1 cellular context compared by ENCODE assay signal in the genomic region with DNA sequence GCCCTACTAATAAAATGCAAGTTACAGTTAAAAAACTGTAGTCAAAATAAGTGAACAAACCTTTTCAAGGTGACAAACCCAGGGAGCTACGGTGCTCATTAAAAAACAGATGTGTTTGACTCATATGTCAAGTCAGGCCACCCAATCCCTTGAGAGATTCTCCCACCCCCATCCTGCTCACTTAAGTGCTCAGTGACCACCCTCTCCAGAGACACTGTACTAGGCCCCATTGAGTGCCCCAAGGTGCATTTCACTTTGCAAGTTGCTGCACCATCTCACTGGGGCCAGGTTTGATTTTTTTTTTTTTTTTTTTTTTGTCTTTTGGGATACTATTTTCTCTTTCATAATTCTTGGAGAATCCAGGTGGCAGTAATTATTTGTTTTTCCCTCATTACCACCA.
TF ChIP-seq lines count a peak whose summit lies in the region.

No MANE protein-coding gene starts in this region.

TF ChIP-seq in A549, 52 proteins besides CTCF, POLR2A, EP300 and RAD21 (continued from another document):
- no peak for TF ChIP-seq RCOR1 (IDR thresholded peaks at IDR 0.05; ENCODE audit: low read depth, low read length)
- no peak for TF ChIP-seq EHF (CRISPR knock-in tag; IDR thresholded peaks at IDR 0.05)
- TF ChIP-seq PHF8 (IDR thresholded peaks at IDR 0.05; ENCODE audit: borderline replicate concordance, low read depth), result no peak
- no peak for TF ChIP-seq HOXA7 (CRISPR knock-in tag; IDR thresholded peaks at IDR 0.05)
- TF ChIP-seq, protein P1, sequence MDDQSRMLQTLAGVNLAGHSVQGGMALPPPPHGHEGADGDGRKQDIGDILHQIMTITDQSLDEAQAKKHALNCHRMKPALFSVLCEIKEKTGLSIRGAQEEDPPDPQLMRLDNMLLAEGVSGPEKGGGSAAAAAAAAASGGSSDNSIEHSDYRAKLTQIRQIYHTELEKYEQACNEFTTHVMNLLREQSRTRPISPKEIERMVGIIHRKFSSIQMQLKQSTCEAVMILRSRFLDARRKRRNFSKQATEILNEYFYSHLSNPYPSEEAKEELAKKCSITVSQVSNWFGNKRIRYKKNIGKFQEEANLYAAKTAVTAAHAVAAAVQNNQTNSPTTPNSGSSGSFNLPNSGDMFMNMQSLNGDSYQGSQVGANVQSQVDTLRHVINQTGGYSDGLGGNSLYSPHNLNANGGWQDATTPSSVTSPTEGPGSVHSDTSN (IDR thresholded peaks at IDR 0.05), result no peak
